Comparison of ENCODE assay signal across 9 cellular contexts in the genomic region with DNA sequence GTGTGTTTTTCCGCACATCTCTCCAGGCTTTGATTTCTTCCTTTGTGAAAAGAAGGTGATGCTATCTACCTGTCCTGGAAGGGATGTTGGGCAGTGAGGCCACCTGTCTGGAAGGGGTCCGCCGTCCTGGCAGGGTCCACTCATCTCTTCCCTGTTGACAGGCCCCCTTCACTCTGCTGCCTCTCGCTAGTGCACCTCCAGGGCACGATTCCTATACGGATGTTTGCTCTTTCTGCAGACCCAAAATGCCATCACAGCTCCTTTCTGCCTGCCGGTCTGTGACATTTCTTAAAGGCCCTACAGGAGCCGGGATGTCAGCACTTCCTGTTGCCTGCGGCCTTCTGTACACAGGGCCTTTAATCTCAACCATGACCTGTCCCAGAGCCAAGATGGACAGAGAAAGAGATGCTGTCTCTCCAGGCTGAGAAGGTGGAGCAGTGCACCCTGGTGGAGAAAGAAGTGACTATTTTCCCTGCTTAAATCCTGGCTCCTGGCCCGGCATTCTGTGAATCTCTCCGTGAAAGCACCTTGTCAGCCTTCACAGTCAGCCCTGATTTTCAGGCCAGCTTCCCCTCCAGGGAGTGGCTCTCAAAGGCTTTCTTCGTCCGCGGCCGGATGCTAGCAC. TPM values are rescaled to one million over a fixed set of nuclear protein-coding genes. Genes with fewer than 3 reads are reported as not detected.
DNase-seq lines count a peak whose midpoint lies in the region; FAIRE-seq and TF ChIP-seq lines count a peak whose summit lies in the region.
"Had no signal": no experiment of that assay in that cellular context is flagged by ENCODE, and none has a peak within 500 bp of the region (broad histone marks: within the 10 kb centered on the region; RNA-seq: fewer than 3 reads in every experiment).

No MANE protein-coding gene starts in this region.

- H3K27ac Mint-ChIP-seq in MCF 10A (ENCODE audit: low read depth, unreplicated experiment), result no peak overlapping the region

- H3K36me3 ChIP-seq in kidney (ENCODE audit: control insufficient read depth in 1 of 2, insufficient read depth in 2 of 2, low read length in 2 of 2), result no peaks in the 10 kb centered on the region

- H3K4me3 ChIP-seq in kidney (ENCODE audit: low read length in 2 of 2), result no peak overlapping the region

- CTCF ChIA-PET in MCF 10A (lab: Yijun Ruan, JAX), result interaction anchor here (0.7 to 4.7 kb wide), 6 partner anchors 13 to 88 kb away, joined by 3 to 26 read pairs (median 3); no protein-coding TSS in a partner anchor

- peaks cover 26% of the 10 kb centered on the region for H3K27me3 Mint-ChIP-seq in MCF 10A (ENCODE audit: insufficient read depth, unreplicated experiment)

- DNase-seq in activated effector memory CD4-positive, alpha-beta T cell treated with anti-CD3 and anti-CD28 coated beads, Interleukin-2, amount 50 U/mL, for 16 hours, result peak; percentile 41
- no peak for DNase-seq in activated effector memory CD4-positive, alpha-beta T cell treated with Interleukin-2 at 50 U/mL for 16 hours
- peak; percentile 56 for DNase-seq in MCF 10A (ENCODE audit: unreplicated experiment)
- no peak for DNase-seq in kidney
- DNase-seq in activated CD4-positive, CD25-positive, alpha-beta regulatory T cell treated with anti-CD3 and anti-CD28 coated beads, Interleukin-2, amount 50 U/mL, for 72 hours, result no peak
- DNase-seq in NCI-H1694 treated with DMSO at 0.1 percent for 48 hours (lab: John Stamatoyannopoulos, UW), result no peak
- no peak for DNase-seq in posterior cingulate gyrus
- no peak for DNase-seq in activated naive CD4-positive, alpha-beta T cell treated with Interleukin-2 at 50 U/mL for 16 hours
- DNase-seq: activated T-cell treated with anti-CD3 and anti-CD28 coated beads, Interleukin-2, amount 50 U/mL, for 4 hours had no signal

- H3K36me3 Mint-ChIP-seq in MCF 10A (ENCODE audit: insufficient read depth, unreplicated experiment), result no peaks in the 10 kb centered on the region

- FAIRE-seq in kidney (lab: Jason Lieb, UNC), result no peak

- peaks cover 7% of the 10 kb centered on the region for H3K9me3 Mint-ChIP-seq in MCF 10A (ENCODE audit: unreplicated experiment)
- H3K9me3 Mint-ChIP-seq: activated T-cell treated with anti-CD3 and anti-CD28 coated beads, Interleukin-2, amount 50 U/mL, for 4 hours had no signal

- no TSS peak for BruUV-seq in MCF 10A (replicated peaks; lab: Mats Ljungman, UMichigan)

- POLR2A ChIA-PET in MCF 10A (lab: Yijun Ruan, JAX), result no interaction called here

- H3K27ac ChIP-seq in kidney (ENCODE audit: low read depth in 2 of 2, low read length in 2 of 2), result no peak overlapping the region

- no peak overlapping the region for H3K9ac ChIP-seq in kidney (ENCODE audit: low read length in 2 of 2)

- no peak overlapping the region for H3K4me3 Mint-ChIP-seq in MCF 10A (ENCODE audit: unreplicated experiment)
- H3K4me3 Mint-ChIP-seq: activated T-cell treated with anti-CD3 and anti-CD28 coated beads, Interleukin-2, amount 50 U/mL, for 4 hours had no signal

- intact Hi-C loops in MCF 10A (cut with micrococcal nuclease) (loop anchor here (2.0 kb wide), 1 partner anchor 18 kb away; no protein-coding TSS in a partner anchor), kidney (cut with DNase I) (no loop called here), posterior cingulate gyrus (cut with DNase I) (no loop called here)

- TF ChIP-seq CTCF in MCF 10A (IDR thresholded peaks at IDR 0.05; ENCODE audit: unreplicated experiment) (peak; percentile 31), kidney (IDR thresholded peaks at IDR 0.05; ENCODE audit: borderline replicate concordance, extremely low read depth, insufficient read depth) (peak; percentile 25)

- no peaks in the 10 kb centered on the region for H3K4me1 ChIP-seq in kidney (ENCODE audit: control insufficient read depth in 1 of 2, insufficient read depth in 1 of 2, low read depth in 1 of 2, low read length in 2 of 2)

- no peaks in the 10 kb centered on the region for H3K4me1 Mint-ChIP-seq in MCF 10A (ENCODE audit: insufficient read depth, unreplicated experiment)

- no peaks in the 10 kb centered on the region for H3K9me3 ChIP-seq in kidney (ENCODE audit: control insufficient read depth in 1 of 2, low read length in 2 of 2)

RNA-seq across cellular contexts. Expression of a gene that starts 7.4 kb away (rescaled TPM):
- total RNA-seq in MCF 10A (2022) (not detected in 2 replicates), kidney (0.60 TPM)
- 0.41 TPM for polyA plus RNA-seq in kidney (ENCODE audit: insufficient read depth, low read depth, low replicate concordance)
- total RNA-seq: activated T-cell treated with anti-CD3 and anti-CD28 coated beads, Interleukin-2, amount 50 U/mL, for 4 hours had no signal

Comparison
In these comparisons a context has a peak if more than half of its experiments do, and no peak if none do; other contexts are left out.
1. DNase-seq: peak in activated effector memory CD4-positive, alpha-beta T cell treated with anti-CD3 and anti-CD28 coated beads, Interleukin-2, amount 50 U/mL, for 16 hours (single experiment) and MCF 10A (single experiment); none in activated effector memory CD4-positive, alpha-beta T cell treated with Interleukin-2 at 50 U/mL for 16 hours (single experiment), kidney (single experiment), activated CD4-positive, CD25-positive, alpha-beta regulatory T cell treated with anti-CD3 and anti-CD28 coated beads, Interleukin-2, amount 50 U/mL, for 72 hours (single experiment), NCI-H1694 treated with DMSO at 0.1 percent for 48 hours (single experiment), posterior cingulate gyrus (0 of 10) and activated naive CD4-positive, alpha-beta T cell treated with Interleukin-2 at 50 U/mL for 16 hours (single experiment).